32 cellular contexts compared by ENCODE assay signal in the genomic region with DNA sequence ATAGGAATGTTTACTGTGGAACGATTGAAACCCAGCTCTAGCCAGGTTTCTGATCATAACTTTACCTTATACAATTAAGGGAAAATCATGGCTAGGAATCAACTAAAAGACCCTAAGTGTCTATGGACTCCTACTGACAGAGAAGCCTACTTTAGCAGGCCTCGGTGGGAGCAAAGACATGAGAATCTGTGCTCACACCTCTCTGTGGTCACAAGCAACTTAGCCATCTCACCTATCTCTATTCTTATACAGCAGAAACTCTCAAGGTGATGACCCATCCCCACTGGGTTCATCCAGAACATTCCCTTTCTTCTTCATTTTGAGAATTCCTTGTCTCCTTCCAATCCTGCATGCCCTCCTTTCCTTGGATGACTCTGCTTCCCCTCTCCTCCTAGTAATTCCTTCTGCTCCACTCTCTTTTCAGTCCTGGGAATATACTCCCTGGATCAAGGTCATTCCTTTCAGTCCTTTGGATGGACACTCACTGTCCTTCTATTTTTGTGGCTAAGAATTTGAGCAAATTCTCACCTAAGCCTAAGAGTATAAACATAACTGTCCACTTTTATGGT. TPM values are rescaled to one million over a fixed set of nuclear protein-coding genes. Genes with fewer than 3 reads are reported as not detected.
A peak's percentile ranks its signal among the peaks of the same experiment; 100 is the strongest.
DNase-seq lines count a peak whose midpoint lies in the region; ATAC-seq and TF ChIP-seq lines count a peak whose summit lies in the region.
"Had no signal": no experiment of that assay in that cellular context is flagged by ENCODE, and none has a peak within 500 bp of the region (broad histone marks: within the 10 kb centered on the region; RNA-seq: fewer than 3 reads in every experiment).

No MANE protein-coding gene starts in this region.

- intact Hi-C loops in psoas muscle (cut with DNase I), result no loop called here

- H3K27ac ChIP-seq in MM.1S (ENCODE audit: low read length) (no peak overlapping the region), duodenal mucosa (ENCODE audit: low read depth, low read length) (peak overlapping the region; percentile 43), psoas muscle (no peak overlapping the region)
- H3K27ac ChIP-seq: C4-2B, gastrocnemius medialis, left ventricle myocardium inferior, SK-N-MC, upper lobe of left lung had no signal

- peaks cover 80% of the 10 kb centered on the region for H3K4me1 Mint-ChIP-seq in stimulated activated memory B cell treated with anti-CD40 and anti-IgM and Interleukin-4, amounts not matched to agents 10 μg/mL and 1 μg/mL and 100 μg/mL, for 72 hours
- H3K4me1 Mint-ChIP-seq: immature natural killer cell had no signal

- TF ChIP-seq CTCF in GM12864 (IDR thresholded peaks at IDR 0.05; ENCODE audit: low read depth, low read length, missing control alignments) (no peak), MM.1S (IDR thresholded peaks at IDR 0.05; ENCODE audit: low read length) (no peak), psoas muscle (IDR thresholded peaks at IDR 0.05) (no peak)

- H3K9me3 Mint-ChIP-seq in stimulated activated memory B cell treated with anti-CD40 and anti-IgM and Interleukin-4, amounts not matched to agents 10 μg/mL and 1 μg/mL and 100 μg/mL, for 72 hours, result no peaks in the 10 kb centered on the region
- H3K9me3 Mint-ChIP-seq: naive thymus-derived CD8-positive, alpha-beta T cell had no signal

- no peaks in the 10 kb centered on the region for H4K20me1 ChIP-seq in MM.1S (ENCODE audit: insufficient read depth, low read length)

- ATAC-seq in stimulated activated memory B cell treated with anti-CD40 and anti-IgM and Interleukin-4, amounts not matched to agents 10 μg/mL and 1 μg/mL and 100 μg/mL, for 72 hours, result no peak
- no peak for ATAC-seq in HG03108 (IDR thresholded peaks at IDR 0.05; ENCODE audit: unreplicated experiment)
- ATAC-seq in psoas muscle, result no peak
- ATAC-seq: gastrocnemius medialis; naive thymus-derived CD8-positive, alpha-beta T cell had no signal

- H3K27me3 ChIP-seq in MM.1S (replicated peaks; ENCODE audit: insufficient read depth, low read length) (no peaks in the 10 kb centered on the region), duodenal mucosa (ENCODE audit: control insufficient read depth in 1 of 2, insufficient read depth in 2 of 2, low read length in 2 of 2) (no peaks in the 10 kb centered on the region), psoas muscle (ENCODE audit: insufficient read depth in 3 of 3, low read length in 2 of 3) (no peaks in the 10 kb centered on the region)
- H3K27me3 ChIP-seq: gastrocnemius medialis, upper lobe of left lung had no signal

- H3K4me3 ChIP-seq in GM12864 (ENCODE audit: low read depth, low read length) (peak overlapping the region; percentile 83), MM.1S (ENCODE audit: low read length) (peak overlapping the region; percentile 74), duodenal mucosa (ENCODE audit: low read depth in 1 of 2, low read length in 2 of 2) (peak overlapping the region; percentile 73 to 75), psoas muscle (no peak overlapping the region)
- H3K4me3 ChIP-seq: gastrocnemius medialis, left ventricle myocardium inferior, SK-N-MC, upper lobe of left lung had no signal

- H3K9me3 ChIP-seq in MM.1S (replicated peaks; ENCODE audit: insufficient read depth, low read length) (no peaks in the 10 kb centered on the region), duodenal mucosa (ENCODE audit: control insufficient read depth in 1 of 2, low read length in 2 of 2) (no peaks in the 10 kb centered on the region), psoas muscle (no peaks in the 10 kb centered on the region)
- H3K9me3 ChIP-seq: gastrocnemius medialis, left ventricle myocardium inferior, upper lobe of left lung had no signal

- H3K36me3 Mint-ChIP-seq in stimulated activated memory B cell treated with anti-CD40 and anti-IgM and Interleukin-4, amounts not matched to agents 10 μg/mL and 1 μg/mL and 100 μg/mL, for 72 hours, result peaks cover 57% of the 10 kb centered on the region
- H3K36me3 Mint-ChIP-seq: naive thymus-derived CD8-positive, alpha-beta T cell had no signal

- H3K4me3 Mint-ChIP-seq in stimulated activated memory B cell treated with anti-CD40 and anti-IgM and Interleukin-4, amounts not matched to agents 10 μg/mL and 1 μg/mL and 100 μg/mL, for 72 hours, result peak overlapping the region; percentile 95
- H3K4me3 Mint-ChIP-seq: immature natural killer cell had no signal

- H3K9ac ChIP-seq in MM.1S (ENCODE audit: low read length) (no peak overlapping the region), duodenal mucosa (ENCODE audit: low read depth in 1 of 2, low read length in 2 of 2) (peak overlapping the region in 1 of 2 donors; percentile 53)

- peak overlapping the region; percentile 74 for H3K4me2 ChIP-seq in MM.1S (ENCODE audit: low read depth, low read length)

- H2AFZ ChIP-seq in MM.1S (ENCODE audit: low read length), result no peak overlapping the region

- H3F3A ChIP-seq in MM.1S (ENCODE audit: insufficient read depth, low read length), result peaks cover 22% of the 10 kb centered on the region

- H3K27ac Mint-ChIP-seq in stimulated activated memory B cell treated with anti-CD40 and anti-IgM and Interleukin-4, amounts not matched to agents 10 μg/mL and 1 μg/mL and 100 μg/mL, for 72 hours, result peak overlapping the region; percentile 90
- H3K27ac Mint-ChIP-seq: immature natural killer cell had no signal

- WGBS in psoas muscle, 3 donors, result 89 to 93% (median 91%) methylated on average over 2 of the region's 2 CpGs

- H3K36me3 ChIP-seq in MM.1S (replicated peaks; ENCODE audit: insufficient read depth, low read length), result no peaks in the 10 kb centered on the region
- H3K36me3 ChIP-seq in duodenal mucosa (ENCODE audit: control insufficient read depth in 1 of 2, insufficient read depth in 2 of 2, low read length in 2 of 2), result no peaks in the 10 kb centered on the region
- H3K36me3 ChIP-seq in psoas muscle (ENCODE audit: insufficient read depth in 1 of 2, low read depth in 1 of 2), result no peaks in the 10 kb centered on the region
- H3K36me3 ChIP-seq: gastrocnemius medialis, left ventricle myocardium inferior, upper lobe of left lung had no signal

- H3K9me2 ChIP-seq in MM.1S (replicated peaks; ENCODE audit: insufficient read depth, low read length), result no peaks in the 10 kb centered on the region

- DNase-seq in GM12864 (ENCODE audit: low read depth) (no peak), MM.1S (no peak), psoas muscle (no peak), kidney tubule cell (ENCODE audit: low spot score) (no peak)
- DNase-seq: activated CD4-positive, alpha-beta T cell treated with anti-CD3 and anti-CD28 coated beads for 48 hours; activated CD8-positive, alpha-beta memory T cell treated with anti-CD3 and anti-CD28 coated beads for 24 hours; activated effector memory CD4-positive, alpha-beta T cell treated with anti-CD3 and anti-CD28 coated beads, Interleukin-2, amount 50 U/mL, for 16 hours; activated T-cell treated with anti-CD3 and anti-CD28 coated beads, Interleukin-2, amount 50 U/mL, for 1 hour; Calu3; caudate nucleus; DND-41; gastrocnemius medialis; H7; hypothalamus; immature natural killer cell; left ventricle myocardium inferior; naive thymus-derived CD8-positive, alpha-beta T cell; NCI-H2029 treated with DMSO at 0.1 percent for 48 hours; NCI-H345; NCI-H774; occipital lobe; stimulated activated CD8-positive, alpha-beta memory T cell treated with anti-CD3 and anti-CD28 coated beads, Interleukin-4, amount 100 ng/mL, for 48 hours; upper lobe of left lung had no signal

- no peaks in the 10 kb centered on the region for H3K27me3 Mint-ChIP-seq in stimulated activated memory B cell treated with anti-CD40 and anti-IgM and Interleukin-4, amounts not matched to agents 10 μg/mL and 1 μg/mL and 100 μg/mL, for 72 hours

- peaks cover 34% of the 10 kb centered on the region for H3K4me1 ChIP-seq in MM.1S (ENCODE audit: low read length)
- peaks cover 57 to 72% of the 10 kb centered on the region in 2 donors for H3K4me1 ChIP-seq in duodenal mucosa (ENCODE audit: control insufficient read depth in 1 of 2, insufficient read depth in 2 of 2, low read length in 2 of 2)
- peaks cover 7% of the 10 kb centered on the region for H3K4me1 ChIP-seq in psoas muscle

- H3K79me2 ChIP-seq in MM.1S (ENCODE audit: low read length), result peaks cover 77% of the 10 kb centered on the region

RNA-seq across cellular contexts. Expression of gene BLNK, which starts 2.9 kb away (rescaled TPM):
- total RNA-seq in psoas muscle, result 1 to 10 TPM; 1.1 to 3.7 (median 1.2) TPM
- under 1 TPM; 0.15 to 0.25 (median 0.22) TPM for polyA plus RNA-seq in psoas muscle
- total RNA-seq: H7; pulmonary artery endothelial cell; T-helper 2 cell treated with Interferon-gamma antibody and Interleukin-4, amounts not matched to agents 100 ng/mL and 5 ng/mL, for 36 hours had no signal

RNA-seq across cellular contexts. Expression of gene DNTT, which starts 35.8 kb away (rescaled TPM):
- total RNA-seq in psoas muscle, result not detected
- under 1 TPM in 1 of 3 donors, not detected in 2; 0.01 TPM for polyA plus RNA-seq in psoas muscle
- total RNA-seq: Calu3; gastrocnemius medialis; H7; left ventricle myocardium inferior; MCF 10A; naive thymus-derived CD8-positive, alpha-beta T cell; occipital lobe; pulmonary artery endothelial cell; subcutaneous adipose tissue; T-helper 2 cell treated with Interferon-gamma antibody and Interleukin-4, amounts not matched to agents 100 ng/mL and 5 ng/mL, for 36 hours; upper lobe of left lung had no signal
- polyA plus RNA-seq: naive thymus-derived CD8-positive, alpha-beta T cell had no signal
